Comparison of ENCODE assay signal across 1 cellular context in the genomic region with DNA sequence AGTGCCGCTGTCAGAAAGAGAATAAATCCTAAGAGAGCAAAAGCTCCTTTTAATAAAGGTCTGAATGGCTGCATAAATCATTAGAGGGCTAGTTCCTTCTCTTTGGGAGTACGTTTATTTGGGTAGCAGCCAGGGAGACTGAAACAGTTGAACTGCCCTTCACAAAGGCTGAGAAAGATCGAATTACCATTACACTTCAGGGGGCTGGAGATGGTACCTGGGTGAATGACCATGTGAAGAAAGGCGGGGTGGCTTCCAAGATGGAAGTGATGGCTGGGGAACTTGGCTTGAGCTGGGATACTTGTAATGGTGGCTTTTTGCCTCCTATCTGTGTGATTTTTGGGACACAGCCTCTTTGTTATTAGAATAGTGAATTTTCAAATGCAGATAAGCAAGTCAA.
TF ChIP-seq lines count a peak whose summit lies in the region.

No MANE protein-coding gene starts in this region.

TF ChIP-seq in endothelial cell of umbilical vein, 7 proteins besides CTCF, POLR2A, EP300 and RAD21:
- TF ChIP-seq MAX (IDR thresholded peaks at IDR 0.05; ENCODE audit: insufficient read depth, insufficient read length), result no peak
